ENCODE assay signal across 8 cellular contexts in the genomic region with DNA sequence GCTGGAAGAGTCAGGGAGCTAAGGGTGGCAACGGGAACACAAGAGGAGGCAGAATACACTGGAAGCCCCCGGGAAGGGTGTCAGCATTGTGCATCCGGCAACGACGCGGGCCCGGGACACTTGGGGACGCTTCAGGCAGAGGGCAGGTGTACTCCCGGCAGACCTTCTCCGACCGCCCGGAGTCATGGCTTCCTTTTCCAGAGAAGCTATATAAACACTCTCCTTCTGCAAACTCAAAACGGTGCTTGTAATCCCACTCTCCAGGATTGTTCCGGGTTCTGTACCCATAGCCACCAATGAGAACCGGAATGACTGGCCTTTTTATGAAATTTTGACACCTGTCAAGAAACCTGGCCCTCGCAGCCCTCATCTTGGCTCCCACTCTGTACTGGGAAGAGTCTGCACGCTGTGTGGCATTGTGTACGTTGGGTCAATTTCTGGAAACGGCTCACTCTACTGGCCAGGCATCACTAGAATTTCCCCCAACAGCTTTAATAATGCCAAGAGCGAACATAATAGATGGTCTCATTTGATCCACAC. TPM values are rescaled to one million over a fixed set of nuclear protein-coding genes. Genes with fewer than 3 reads are reported as not detected.
A peak's percentile ranks its signal among the peaks of the same experiment; 100 is the strongest.
DNase-seq lines count a peak whose midpoint lies in the region; ATAC-seq, FAIRE-seq and TF ChIP-seq lines count a peak whose summit lies in the region.

No MANE protein-coding gene starts in this region.

- intact Hi-C loops in CD14-positive monocyte (cut with micrococcal nuclease), result no loop called here
- intact Hi-C loops in natural killer cell (cut with micrococcal nuclease), result no loop called here

- H3K27ac ChIP-seq in H1 (ENCODE audit: low read depth, low read length), result no peak overlapping the region

- CTCF ChIA-PET in H1 (lab: Charles Lee; ENCODE audit: partially characterized antibody), result interaction anchor here (0.7 to 1.7 kb wide), 7 partner anchors 11 to 521 kb away, joined by 3 to 7 read pairs (median 3); no protein-coding TSS in a partner anchor

- H4K8ac ChIP-seq in H1 (ENCODE audit: extremely low read depth, insufficient read depth, low read length), result peak overlapping the region; percentile 94

- no peak overlapping the region for H3K4ac ChIP-seq in H1 (replicated peaks; ENCODE audit: insufficient read length, low read depth, low read length)

- H2BK15ac ChIP-seq in H1 (ENCODE audit: low read length), result no peak overlapping the region

- in situ Hi-C loops in ACHN (cut with HindIII; ENCODE audit: low pct_ligation_motif_present, low pct_unique_long_range_greater_than_20kb, low sequenced_read_pairs), result no loop called here

- TF ChIP-seq CTCF in CD14-positive monocyte (IDR thresholded peaks at IDR 0.05), result no peak
- TF ChIP-seq CTCF in H1 (IDR thresholded peaks at IDR 0.05; ENCODE audit: control extremely low read depth in 1 of 3, insufficient read depth in 1 of 3, low read depth in 1 of 3, low read length in 3 of 3), result no peak
- TF ChIP-seq CTCF in natural killer cell (IDR thresholded peaks at IDR 0.05), result no peak

- DNase-seq in CD14-positive monocyte (ENCODE audit: low spot score) (no peak), H1 (ENCODE audit: low read depth in 1 of 2, low spot score in 2 of 2) (no peak), natural killer cell (no peak), ACHN (no peak)

- peak overlapping the region; percentile 6 for H4K5ac ChIP-seq in H1 (ENCODE audit: insufficient read length, low read depth, low read length)

- H3K27me3 Mint-ChIP-seq in CD14-positive monocyte (ENCODE audit: low read depth in 3 of 3), result peaks cover 88 to 95% (median 91%) of the 10 kb centered on the region in 3 donors
- H3K27me3 Mint-ChIP-seq in IgD-negative memory B cell, result peaks cover 54% of the 10 kb centered on the region
- H3K27me3 Mint-ChIP-seq in natural killer cell (ENCODE audit: low read depth in 2 of 2), result peaks cover 53 to 68% of the 10 kb centered on the region in 2 donors

- peaks cover 12% of the 10 kb centered on the region; the same call in 1 of the 2 replicates for H3K23me2 ChIP-seq in H1 (ENCODE audit: low read depth, low read length)

- H2BK12ac ChIP-seq in H1 (ENCODE audit: low read depth, low read length), result no peak overlapping the region

- H3K4me3 Mint-ChIP-seq in CD14-positive monocyte (peak overlapping the region; percentile 68 to 89), IgD-negative memory B cell (peak overlapping the region; percentile 30 to 91 (median 78)), natural killer cell (peak overlapping the region; percentile 53)

- H4K20me1 ChIP-seq in H1 (replicated peaks in 1 of 2; ENCODE audit: control insufficient read depth in 1 of 2, insufficient read depth in 2 of 2, low read length in 2 of 2), result no peaks in the 10 kb centered on the region

- H3K56ac ChIP-seq in H1 (replicated peaks; ENCODE audit: insufficient read length, low read depth, low read length), result no peak overlapping the region

- TF ChIP-seq POLR2A in H1 (IDR thresholded peaks at IDR 0.05; ENCODE audit: control extremely low read depth in 1 of 2, low read depth in 2 of 2, low read length in 2 of 2), result 0 out of 3 replicates have a peak, but pooled peaks of 1 of the 2 experiments have one; percentile 10

- WGBS in H1 (ENCODE audit: extremely low coverage in 1 of 2, insufficient coverage in 1 of 2, insufficient read length in 1 of 2, insufficient replicate concordance in 2 of 2, low coverage in 1 of 2, low lambda C conversion rate in 2 of 2, missing lambda C conversion rate in 1 of 2), 2 experiments, result 35% methylated on average over 20 of the region's 20 CpGs; no CpG with 5 or more reads in 1 of the 2 experiments

- H3K79me2 ChIP-seq in H1 (ENCODE audit: control insufficient read depth in 1 of 2, insufficient read depth in 2 of 2, low read length in 2 of 2), result no peaks in the 10 kb centered on the region

- POLR2A ChIA-PET in H1 (lab: Charles Lee; ENCODE audit: partially characterized antibody), result interaction anchor here (0.6 to 2.2 kb wide), 3 partner anchors 13 to 696 kb away, joined by 3 to 9 read pairs (median 9); partner anchors contain the start of gene YTHDC2

- peak overlapping the region in 3 of 4 experiments; percentile 8 to 68 (median 67); a peak in 5 of 7 replicates for H3K9ac ChIP-seq in H1 (replicated peaks in 1 of 4; ENCODE audit: extremely low read depth in 1 of 4, low read depth in 3 of 4, low read length in 3 of 4)

- peak overlapping the region; percentile 44; the same call in 1 of the 2 replicates for H2BK5ac ChIP-seq in H1 (ENCODE audit: low read depth, low read length)

- H2AK5ac ChIP-seq in H1 (ENCODE audit: low read depth, low read length), result no peak overlapping the region

- peaks cover 12 to 16% of the 10 kb centered on the region in 2 donors for H3K36me3 Mint-ChIP-seq in CD14-positive monocyte
- H3K36me3 Mint-ChIP-seq in IgD-negative memory B cell, result peaks cover 7% of the 10 kb centered on the region
- H3K36me3 Mint-ChIP-seq in natural killer cell, result peaks cover 18% of the 10 kb centered on the region

- H3K4me1 Mint-ChIP-seq in CD14-positive monocyte (peaks cover 26% of the 10 kb centered on the region), IgD-negative memory B cell (peaks cover 0 to 7% (median 3%) of the 10 kb centered on the region in 3 donors), natural killer cell (peaks cover 6 to 10% of the 10 kb centered on the region in 2 donors)

- H2AFZ ChIP-seq in H1 (ENCODE audit: low read length), result peak overlapping the region; percentile 98

- H3K4me2 ChIP-seq in H1 (ENCODE audit: insufficient read depth in 1 of 2, low read depth in 2 of 2, low read length in 2 of 2), result peak overlapping the region; percentile 86 to 99

- no peak overlapping the region for H2BK120ac ChIP-seq in H1 (replicated peaks; ENCODE audit: low read depth, low read length)

- H3K36me3 ChIP-seq in H1 (ENCODE audit: control insufficient read depth in 2 of 4, insufficient read depth in 4 of 4, low read length in 3 of 4), result no peaks in the 10 kb centered on the region

- H3K27ac Mint-ChIP-seq in CD14-positive monocyte (peak overlapping the region in 1 of 7 donors; percentile 36), IgD-negative memory B cell (no peak overlapping the region), natural killer cell (no peak overlapping the region)

- H3K14ac ChIP-seq in H1 (ENCODE audit: insufficient read length), result no peak overlapping the region

- H3K79me1 ChIP-seq in H1 (ENCODE audit: low read depth, low read length), result no peaks in the 10 kb centered on the region

- no peak overlapping the region for H2BK20ac ChIP-seq in H1 (ENCODE audit: low read length)

- H3K9me3 ChIP-seq in H1 (ENCODE audit: insufficient read depth in 2 of 2, low read depth in 1 of 2, low read length in 1 of 2), result peaks cover 21 to 23% of the 10 kb centered on the region in 2 experiments

- peak in 1 of 2 experiments; percentile 90; a peak in 1 of 3 replicates for TF ChIP-seq EP300 in H1 (IDR thresholded peaks at IDR 0.05; ENCODE audit: borderline replicate concordance in 1 of 2, low read depth in 2 of 2, low read length in 2 of 2)

- H3K23ac ChIP-seq in H1 (ENCODE audit: insufficient read length), result no peak overlapping the region

- TF ChIP-seq RAD21 in H1 (IDR thresholded peaks at IDR 0.05 in 1 of 2, conservative IDR thresholded peaks at IDR 0.05 in 1 of 2; ENCODE audit: low read depth in 2 of 2, low read length in 2 of 2), result no peak

- H4K91ac ChIP-seq in H1 (replicated peaks; ENCODE audit: insufficient read length, low read length), result peak overlapping the region; percentile 87

- H3K9me3 Mint-ChIP-seq in CD14-positive monocyte (peaks cover 10 to 43% (median 30%) of the 10 kb centered on the region in 7 donors), IgD-negative memory B cell (peaks cover 16 to 21% (median 18%) of the 10 kb centered on the region in 3 donors), natural killer cell (peaks cover 6 to 12% of the 10 kb centered on the region in 2 donors)

- peaks cover 0 to 21% (median 18%) of the 10 kb centered on the region in 4 experiments; a peak in 6 of 7 replicates for H3K27me3 ChIP-seq in H1 (replicated peaks in 1 of 4; ENCODE audit: control insufficient read depth in 3 of 4, extremely low read depth in 1 of 4, insufficient read depth in 3 of 4, low read length in 3 of 4)

- no peak for ATAC-seq in natural killer cell
- no peak for ATAC-seq in HG03571 (IDR thresholded peaks at IDR 0.05; ENCODE audit: unreplicated experiment)
- no peak for ATAC-seq in GM19035 (IDR thresholded peaks at IDR 0.05; ENCODE audit: unreplicated experiment)
- no peak for ATAC-seq in GM19463 (IDR thresholded peaks at IDR 0.05; ENCODE audit: unreplicated experiment)

- H3K18ac ChIP-seq in H1 (ENCODE audit: extremely low read depth, low read length), result peak overlapping the region; percentile 84

- H3K4me1 ChIP-seq in H1 (replicated peaks in 1 of 4; ENCODE audit: control insufficient read depth in 3 of 4, insufficient read depth in 4 of 4, low read length in 3 of 4), result peaks cover 0 to 4% (median 0%) of the 10 kb centered on the region in 4 experiments; a peak in 1 of 7 replicates

- peak overlapping the region; percentile 72 to 84 (median 75) for H3K4me3 ChIP-seq in H1 (ENCODE audit: extremely low read depth in 1 of 4, insufficient read depth in 2 of 4, low read depth in 3 of 4, low read length in 4 of 4)

- no peak for FAIRE-seq in H1 (lab: Jason Lieb, UNC)

RNA-seq across cellular contexts. Expression of gene MCC, which starts 0.5 kb away (rescaled TPM):
- under 1 TPM in 1 of 2 donors, not detected in 1; 0.09 TPM for polyA plus RNA-seq in CD14-positive monocyte
- polyA plus RNA-seq in IgD-negative memory B cell, result 0.40 TPM
- 17.8 and 18.3 TPM in 2 replicates for total RNA-seq in H1 (2021; fragmentation: NEBNext Ultra II Directional; extraction: Animal tissue kit (Norgen Biotek cat#: 25700))
- polyA plus RNA-seq in H1 (2011; rRNA removed), result 2.6 and 2.8 TPM in 2 replicates
- polyA plus RNA-seq in H1 (2011; cell fraction: cytosol; rRNA removed), result 3.8 TPM
- 5.4 TPM for polyA plus RNA-seq in H1 (2011; cell fraction: nucleus; rRNA removed)
- 6.0 to 7.8 TPM (median 7.3 TPM) in 4 replicates for polyA plus RNA-seq in H1 (2012, experiment 1 of 2)
- polyA plus RNA-seq in H1 (2012, experiment 2 of 2), result 0.51 TPM
- polyA plus RNA-seq in H1 (2013, experiment 1 of 2), result 3.6 TPM
- 3.1 TPM for polyA plus RNA-seq in H1 (2013, experiment 2 of 2)
- polyA minus RNA-seq in H1 (2011; rRNA and poly(A)+ RNA removed), result 26.2 and 30.0 TPM in 2 replicates
- polyA minus RNA-seq in H1 (2011; cell fraction: cytosol; rRNA and poly(A)+ RNA removed), result 10.4 TPM
- 15.2 TPM for polyA minus RNA-seq in H1 (2011; cell fraction: nucleus; rRNA and poly(A)+ RNA removed)
- 1 to 10 TPM in 2 of 3 donors, under 1 TPM in 1; 0.68 to 1.8 (median 1.4) TPM for total RNA-seq in natural killer cell

RNA-seq across cellular contexts. Expression of gene YTHDC2, which starts 24.8 kb away (rescaled TPM):
- polyA plus RNA-seq in CD14-positive monocyte (10 to 100 TPM in 1 of 2 donors, 1 to 10 TPM in 1; 5.8 to 10.3 TPM), IgD-negative memory B cell (12.6 TPM), H1 (2011; rRNA removed) (2.6 and 4.3 TPM in 2 replicates)
- total RNA-seq in H1 (2021; fragmentation: NEBNext Ultra II Directional; extraction: Animal tissue kit (Norgen Biotek cat#: 25700)), result 19.2 and 20.1 TPM in 2 replicates
- polyA plus RNA-seq in H1 (2011; cell fraction: cytosol; rRNA removed), result 6.0 TPM
- polyA plus RNA-seq in H1 (2011; cell fraction: nucleus; rRNA removed), result 4.2 TPM
- 9.1 to 12.9 TPM (median 10.9 TPM) in 4 replicates for polyA plus RNA-seq in H1 (2012, experiment 1 of 2)
- polyA plus RNA-seq in H1 (2012, experiment 2 of 2), result 0.39 TPM
- 9.5 TPM for polyA plus RNA-seq in H1 (2013, experiment 1 of 2)
- 8.5 TPM for polyA plus RNA-seq in H1 (2013, experiment 2 of 2)
- polyA minus RNA-seq in H1 (2011; rRNA and poly(A)+ RNA removed), result 16.3 and 21.5 TPM in 2 replicates
- 5.9 TPM for polyA minus RNA-seq in H1 (2011; cell fraction: cytosol; rRNA and poly(A)+ RNA removed)
- polyA minus RNA-seq in H1 (2011; cell fraction: nucleus; rRNA and poly(A)+ RNA removed), result 35.5 TPM
- 10 to 100 TPM; 37.7 to 38.8 (median 38.0) TPM for total RNA-seq in natural killer cell

RNA-seq across cellular contexts. Expression of gene TSSK1B, which starts 53.9 kb away (rescaled TPM):
- polyA plus RNA-seq in CD14-positive monocyte, result not detected
- polyA plus RNA-seq in IgD-negative memory B cell, result not detected
- not detected in 2 replicates for total RNA-seq in H1 (2021; fragmentation: NEBNext Ultra II Directional; extraction: Animal tissue kit (Norgen Biotek cat#: 25700))
- 0.05 and 0.08 TPM in 2 replicates for polyA plus RNA-seq in H1 (2011; rRNA removed)
- 0.04 TPM for polyA plus RNA-seq in H1 (2011; cell fraction: cytosol; rRNA removed)
- polyA plus RNA-seq in H1 (2011; cell fraction: nucleus; rRNA removed), result 0.43 TPM
- 0.07 TPM in 1 of 4 replicates, not detected in the others for polyA plus RNA-seq in H1 (2012, experiment 1 of 2)
- not detected for polyA plus RNA-seq in H1 (2012, experiment 2 of 2)
- 0.04 TPM for polyA plus RNA-seq in H1 (2013, experiment 1 of 2)
- polyA plus RNA-seq in H1 (2013, experiment 2 of 2), result not detected
- polyA minus RNA-seq in H1 (2011; rRNA and poly(A)+ RNA removed), result 0.61 and 0.66 TPM in 2 replicates
- not detected for polyA minus RNA-seq in H1 (2011; cell fraction: cytosol; rRNA and poly(A)+ RNA removed)
- 3.1 TPM for polyA minus RNA-seq in H1 (2011; cell fraction: nucleus; rRNA and poly(A)+ RNA removed)
- total RNA-seq in natural killer cell, result not detected
